Comparison of ENCODE assay signal across 37 cellular contexts in genomic region chr1:235852887-235853286, GRCh38. TPM values are rescaled to one million over a fixed set of nuclear protein-coding genes. Genes with fewer than 3 reads are reported as not detected.
DNase-seq lines count a peak whose midpoint lies in the region; ATAC-seq, FAIRE-seq and TF ChIP-seq lines count a peak whose summit lies in the region.
"Had no signal": no experiment of that assay in that cellular context is flagged by ENCODE, and none has a peak within 500 bp of the region (broad histone marks: within the 10 kb centered on the region; RNA-seq: fewer than 3 reads in every experiment).

No MANE protein-coding gene starts in this region.

- peaks cover 1% of the 10 kb centered on the region for H3K36me3 Mint-ChIP-seq in astrocyte (ENCODE audit: low read depth, unreplicated experiment)

- no peak overlapping the region for H3K4me3 Mint-ChIP-seq in astrocyte (ENCODE audit: unreplicated experiment)
- H3K4me3 Mint-ChIP-seq: activated CD4-positive, alpha-beta memory T cell treated with anti-CD3 and anti-CD28 coated beads, Interleukin-2, amount 10 ng/mL, durations not matched to agents 7 days and 5 days; memory B cell; stimulated activated naive CD8-positive, alpha-beta T cell treated with anti-CD3 and anti-CD28 coated beads, Interleukin-15, amount 100 ng/mL, for 72 hours; T-helper 1 cell treated with Interleukin-12 subunit alpha and Interleukin-12 subunit beta and Interleukin-4 antibody, amounts not matched to agents 30 μg/mL and 1 μg/mL, for 36 hours had no signal

- H2AFZ ChIP-seq in astrocyte (ENCODE audit: low read depth, low read length): no peak overlapping the region
- H2AFZ ChIP-seq: parathyroid adenoma, PC-9 had no signal

- TF ChIP-seq CTCF in D721Med (IDR thresholded peaks at IDR 0.05; ENCODE audit: insufficient read depth, missing control alignments) (no peak), astrocyte (IDR thresholded peaks at IDR 0.05; ENCODE audit: insufficient read depth, low read depth, low read length) (no peak), fibroblast of villous mesenchyme (IDR thresholded peaks at IDR 0.05; ENCODE audit: insufficient read depth, low read depth, low read length) (no peak)

- H3K27me3 Mint-ChIP-seq in astrocyte (ENCODE audit: low read depth, unreplicated experiment): no peaks in the 10 kb centered on the region
- H3K27me3 Mint-ChIP-seq: activated CD4-positive, alpha-beta memory T cell treated with anti-CD3 and anti-CD28 coated beads, Interleukin-2, amount 10 ng/mL, durations not matched to agents 7 days and 5 days; memory B cell; stimulated activated naive CD8-positive, alpha-beta T cell treated with anti-CD3 and anti-CD28 coated beads, Interleukin-15, amount 100 ng/mL, for 72 hours had no signal

- H3K4me1 Mint-ChIP-seq in astrocyte (ENCODE audit: low read depth, unreplicated experiment): peaks cover 8% of the 10 kb centered on the region

- no peaks in the 10 kb centered on the region for H3K9me3 Mint-ChIP-seq in astrocyte (ENCODE audit: unreplicated experiment)
- H3K9me3 Mint-ChIP-seq: activated CD4-positive, alpha-beta memory T cell treated with anti-CD3 and anti-CD28 coated beads, Interleukin-2, amount 10 ng/mL, durations not matched to agents 7 days and 5 days; activated T-helper 2 cell treated with anti-CD3 and anti-CD28 coated beads, Interferon-gamma antibody, Interleukin-2, Interleukin-4, amounts not matched to agents 10 μg/mL and 5 μg/mL and 100 μg/mL, durations not matched to agents 14 hours and 24 hours and 36 hours; stimulated activated naive CD8-positive, alpha-beta T cell treated with anti-CD3 and anti-CD28 coated beads, Interleukin-15, amount 100 ng/mL, for 72 hours had no signal

- no peak overlapping the region for H3K4me2 ChIP-seq in astrocyte (ENCODE audit: low read length)
- H3K4me2 ChIP-seq: PC-9, smooth muscle cell had no signal

- H3K79me2 ChIP-seq in astrocyte (ENCODE audit: insufficient read depth, low read length): peaks cover 21% of the 10 kb centered on the region

- no peak overlapping the region for H3K27ac Mint-ChIP-seq in astrocyte (ENCODE audit: unreplicated experiment)
- H3K27ac Mint-ChIP-seq: activated CD4-positive, alpha-beta memory T cell treated with anti-CD3 and anti-CD28 coated beads, Interleukin-2, amount 10 ng/mL, durations not matched to agents 7 days and 5 days; activated T-helper 2 cell treated with anti-CD3 and anti-CD28 coated beads, Interferon-gamma antibody, Interleukin-2, Interleukin-4, amounts not matched to agents 10 μg/mL and 5 μg/mL and 100 μg/mL, durations not matched to agents 14 hours and 24 hours and 36 hours; memory B cell; stimulated activated naive CD8-positive, alpha-beta T cell treated with anti-CD3 and anti-CD28 coated beads, Interleukin-15, amount 100 ng/mL, for 72 hours; T-helper 1 cell treated with Interleukin-12 subunit alpha and Interleukin-12 subunit beta and Interleukin-4 antibody, amounts not matched to agents 30 μg/mL and 1 μg/mL, for 36 hours had no signal

- no peak overlapping the region for H3K27ac ChIP-seq in astrocyte (ENCODE audit: low read depth, low read length)
- H3K27ac ChIP-seq: cardiac muscle cell, colonic mucosa, heart left ventricle, parathyroid adenoma, PC-9, thoracic aorta, uterus had no signal

- H3K36me3 ChIP-seq in astrocyte (ENCODE audit: insufficient read depth, low read length): no peaks in the 10 kb centered on the region
- H3K36me3 ChIP-seq: cardiac muscle cell, colonic mucosa, heart left ventricle, left lung, thoracic aorta, uterus had no signal

- H3K9me3 ChIP-seq in astrocyte (ENCODE audit: insufficient read depth, low read depth, low read length): no peaks in the 10 kb centered on the region
- H3K9me3 ChIP-seq: Caco-2, colonic mucosa, heart left ventricle, left lung, thoracic aorta, uterus had no signal

- no peaks in the 10 kb centered on the region for H3K27me3 ChIP-seq in astrocyte (ENCODE audit: insufficient read depth, low read length)
- H3K27me3 ChIP-seq: colonic mucosa, heart left ventricle, left lung, uterus had no signal

- no peaks in the 10 kb centered on the region for H3K4me1 ChIP-seq in astrocyte (ENCODE audit: insufficient read depth, low read length)
- H3K4me1 ChIP-seq: Caco-2, colonic mucosa, parathyroid adenoma had no signal

- H3K9ac ChIP-seq in astrocyte (ENCODE audit: low read length): no peak overlapping the region
- H3K9ac ChIP-seq: parathyroid adenoma had no signal

- DNase-seq in AG08395 (ENCODE audit: low spot score) (peak; percentile 25), D721Med (ENCODE audit: insufficient read length, low spot score) (no peak), astrocyte (ENCODE audit: low read depth) (peak; percentile 64), fibroblast of villous mesenchyme (ENCODE audit: low read depth) (peak; percentile 41), HCEC 1CT (no peak), DMS 273 (lab: John Stamatoyannopoulos, UW; ENCODE audit: unreplicated experiment) (no peak)
- DNase-seq: activated CD4-positive, alpha-beta memory T cell treated with anti-CD3 and anti-CD28 coated beads, Interleukin-2, amount 10 ng/mL, durations not matched to agents 7 days and 5 days; activated CD8-positive, alpha-beta memory T cell treated with anti-CD3 and anti-CD28 coated beads, Interleukin-2, amount 50 U/mL, for 4 hours; activated naive CD4-positive, alpha-beta T cell treated with anti-CD3 and anti-CD28 coated beads, Interleukin-2, amount 50 U/mL, for 16 hours; amygdala; C1 segment of cervical spinal cord; Caco-2; colonic mucosa; DMS79 treated with DMSO at 0.1 percent for 48 hours; effector CD4-positive, alpha-beta T cell; heart left ventricle; islet precursor cell; left lung; NCI-H1417 treated with DMSO at 0.1 percent for 48 hours; NCI-H2029 treated with DMSO at 0.1 percent for 48 hours; NCI-H526; NK-92 treated with Interleukin-12 subunit alpha and Interleukin-12 subunit beta, amount 100 ng/mL, for 24 hours; PC-9; Right ventricle myocardium superior; stimulated activated naive CD8-positive, alpha-beta T cell treated with anti-CD3 and anti-CD28 coated beads, Interleukin-15, amount 100 ng/mL, for 72 hours; uterus had no signal

- no peaks in the 10 kb centered on the region for H4K20me1 ChIP-seq in astrocyte (ENCODE audit: insufficient read depth, low read length)

- ATAC-seq in HG02973 (IDR thresholded peaks at IDR 0.05; ENCODE audit: unreplicated experiment): no peak
- ATAC-seq: activated CD4-positive, CD25-positive, alpha-beta regulatory T cell treated with anti-CD3 and anti-CD28 coated beads, Interleukin-2, amount 50 U/mL, for 24 hours; heart left ventricle; left lung; SK-N-SH treated with all-trans-retinoic acid at 6 μM for 48 hours; stimulated activated naive CD8-positive, alpha-beta T cell treated with anti-CD3 and anti-CD28 coated beads, Interleukin-15, amount 100 ng/mL, for 72 hours had no signal

- FAIRE-seq in D721Med (lab: Jason Lieb, UNC) (peak; percentile 91), astrocyte (lab: Jason Lieb, UNC) (no peak)
- FAIRE-seq: HTR-8/SVneo had no signal

- H3K4me3 ChIP-seq in astrocyte (ENCODE audit: insufficient read depth, low read depth, low read length): no peak overlapping the region
- H3K4me3 ChIP-seq in fibroblast of villous mesenchyme (ENCODE audit: low read depth, low read length): no peak overlapping the region
- H3K4me3 ChIP-seq: cardiac muscle cell, colonic mucosa, heart left ventricle, left lung, PC-9, smooth muscle cell, thoracic aorta, uterus had no signal

RNA-seq across cellular contexts. Expression of gene LYST, which starts 13.8 kb away (rescaled TPM):
- total RNA-seq in astrocyte (12.5 and 15.7 TPM in 2 replicates), fibroblast of villous mesenchyme (56.7 and 88.9 TPM in 2 replicates)

Comparison
In these comparisons a context has a peak if more than half of its experiments do, and no peak if none do; other contexts are left out.
1. DNase-seq: peak in AG08395 (single experiment), astrocyte (single experiment) and fibroblast of villous mesenchyme (single experiment); none in D721Med (single experiment), HCEC 1CT (single experiment) and DMS 273 (single experiment).